ENCODE assay signal across 8 cellular contexts in the genomic region with DNA sequence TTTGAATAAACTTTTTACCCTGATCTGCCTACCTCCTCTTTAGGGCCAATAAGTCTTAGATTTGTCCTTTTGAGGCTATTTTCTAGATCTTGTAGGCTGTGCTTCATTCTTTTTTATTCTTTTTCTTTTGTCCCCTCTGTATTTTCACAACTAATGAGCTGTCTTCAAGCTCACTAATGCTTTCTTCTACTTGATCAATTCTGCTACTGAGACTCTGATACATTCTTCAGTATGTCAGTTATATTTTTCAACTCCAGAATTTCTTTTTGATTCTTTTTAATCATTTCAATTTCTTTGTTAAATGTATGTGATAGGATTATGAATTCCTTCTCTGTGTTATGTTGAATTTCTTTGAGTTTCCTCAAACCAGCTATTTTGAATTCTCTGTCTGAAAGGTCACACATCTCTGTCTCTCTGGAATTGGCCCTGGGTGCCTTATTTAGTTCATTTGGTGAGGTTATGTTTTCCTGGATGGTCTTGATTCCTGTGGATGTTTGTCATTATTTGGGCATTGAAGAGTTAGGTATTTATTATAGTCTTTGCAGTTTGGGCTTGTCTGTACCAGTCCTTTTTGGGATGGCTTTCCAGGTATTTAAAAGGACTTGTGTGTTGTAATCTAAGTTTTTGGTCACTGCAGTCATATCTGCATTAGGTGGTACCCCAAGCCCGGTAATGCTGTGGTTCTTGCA.
"Had no signal": no experiment of that assay in that cellular context is flagged by ENCODE, and none has a peak within 500 bp of the region (broad histone marks: within the 10 kb centered on the region; RNA-seq: fewer than 3 reads in every experiment).

No MANE protein-coding gene starts in this region.

- H3K4me3 ChIP-seq: GM12878 had no signal

- FAIRE-seq: G401.6, GM12878, GM12891, GM12892, GM18507, GM19239 had no signal

- DNase-seq: GDM1, GF-D8 had no signal

- ATAC-seq: GM12878 had no signal
